In the genomic region with DNA sequence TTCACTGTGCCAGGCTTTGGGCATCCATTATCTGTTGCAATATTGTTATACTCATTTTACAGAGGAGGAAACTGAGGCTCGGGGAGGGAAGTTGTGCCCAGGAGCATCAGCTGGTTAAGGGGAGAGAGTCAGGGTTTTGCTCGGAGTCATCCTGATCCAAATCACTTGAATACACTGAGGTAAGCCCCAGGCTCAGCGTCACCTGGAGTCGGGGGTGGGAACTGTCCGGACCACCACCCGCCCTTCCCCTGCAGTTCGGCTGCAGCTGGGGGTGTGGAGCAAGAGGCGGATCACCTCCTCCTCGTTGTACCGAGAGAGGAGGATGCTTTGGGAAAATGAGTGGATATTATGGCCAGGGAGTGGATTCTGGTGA, we compare ENCODE assay signal across 9 cellular contexts. TPM values are rescaled to one million over a fixed set of nuclear protein-coding genes. Genes with fewer than 3 reads are reported as not detected.
DNase-seq lines count a peak whose midpoint lies in the region; ATAC-seq, FAIRE-seq and TF ChIP-seq lines count a peak whose summit lies in the region.
"Had no signal": no experiment of that assay in that cellular context is flagged by ENCODE, and none has a peak within 500 bp of the region (broad histone marks: within the 10 kb centered on the region; RNA-seq: fewer than 3 reads in every experiment).

No MANE protein-coding gene starts in this region.

- peak; percentile 40; the same call in 2 of the 3 replicates for ATAC-seq in RWPE2 (ENCODE audit: low read depth)

- TF ChIP-seq CTCF in RWPE2 (IDR thresholded peaks at IDR 0.05; ENCODE audit: poor library complexity, severe bottlenecking) (no peak), fibroblast of mammary gland (conservative IDR thresholded peaks at IDR 0.05; ENCODE audit: control insufficient read depth, insufficient read depth, low read depth, low read length) (peak; percentile 21), osteocyte (IDR thresholded peaks at IDR 0.05) (no peak)

- peaks cover 53% of the 10 kb centered on the region for H3K4me1 Mint-ChIP-seq in osteocyte (ENCODE audit: unreplicated experiment)
- peaks cover 0 to 14% (median 3%) of the 10 kb centered on the region in 3 donors for H3K4me1 Mint-ChIP-seq in CD8-positive, alpha-beta memory T cell

- H3K27me3 ChIP-seq in BLaER1 treated with 17β-estradiol and CSF1 and Interleukin-3, amounts not matched to agents 10 nM and 100 nM: peaks cover 17 to 76% (median 68%) of the 10 kb centered on the region in 11 experiments; a peak in 21 of 22 replicates
- no peaks in the 10 kb centered on the region for H3K27me3 ChIP-seq in RWPE2 (ENCODE audit: insufficient read depth, poor library complexity, severe bottlenecking)
- H3K27me3 ChIP-seq in SJCRH30: 0 out of 2 replicates have a peak, but pooled peaks cover 9% of the 10 kb centered on the region
- H3K27me3 ChIP-seq in CD8-positive, alpha-beta memory T cell (ENCODE audit: insufficient read depth, low read length, poor library complexity, severe bottlenecking): no peaks in the 10 kb centered on the region

- H3K36me3 Mint-ChIP-seq in osteocyte (ENCODE audit: unreplicated experiment): peaks cover 2% of the 10 kb centered on the region
- H3K36me3 Mint-ChIP-seq in CD8-positive, alpha-beta memory T cell: no peaks in the 10 kb centered on the region

- H3K9ac ChIP-seq in BLaER1 treated with 17β-estradiol and CSF1 and Interleukin-3, amounts not matched to agents 10 nM and 100 nM: peak overlapping the region in 5 of 11 experiments; percentile 44 to 81 (median 71); a peak in 9 of 22 replicates

- peak overlapping the region in 9 of 10 experiments; percentile 44 to 76 (median 59); a peak in 17 of 20 replicates for H3K4me3 ChIP-seq in BLaER1 treated with 17β-estradiol and CSF1 and Interleukin-3, amounts not matched to agents 10 nM and 100 nM
- H3K4me3 ChIP-seq in RWPE2 (ENCODE audit: severe bottlenecking): peak overlapping the region; percentile 77
- H3K4me3 ChIP-seq in fibroblast of mammary gland (ENCODE audit: control insufficient read depth, low read depth, low read length): peak overlapping the region; percentile 77
- no peak overlapping the region for H3K4me3 ChIP-seq in SJCRH30
- H3K4me3 ChIP-seq in CD8-positive, alpha-beta memory T cell (ENCODE audit: low read length): no peak overlapping the region

- POLR2A ChIA-PET in CD8-positive, alpha-beta memory T cell (lab: Charles Lee): no interaction called here

- DNase-seq in RWPE2 (ENCODE audit: low spot score) (no peak), fibroblast of mammary gland (ENCODE audit: low read depth) (peak; percentile 49), osteocyte (ENCODE audit: extremely low spot score, unreplicated experiment) (no peak), COR-L47 (lab: John Stamatoyannopoulos, UW) (no peak), SJCRH30 (no peak), GM19239 (ENCODE audit: insufficient read length, low spot score) (no peak)
- no peak for DNase-seq in CD8-positive, alpha-beta memory T cell
- DNase-seq: activated CD4-positive, alpha-beta T cell treated with anti-CD3 and anti-CD28 coated beads, Interleukin-2, amount 50 U/mL, for 1 hour had no signal

- no peaks in the 10 kb centered on the region for H3K9me3 ChIP-seq in BLaER1 treated with 17β-estradiol and CSF1 and Interleukin-3, amounts not matched to agents 10 nM and 100 nM (replicated peaks in 1 of 11)
- H3K9me3 ChIP-seq in RWPE2 (ENCODE audit: severe bottlenecking) (no peaks in the 10 kb centered on the region), SJCRH30 (replicated peaks) (no peaks in the 10 kb centered on the region)
- no peaks in the 10 kb centered on the region for H3K9me3 ChIP-seq in CD8-positive, alpha-beta memory T cell (ENCODE audit: low read length)

- H3K4me2 ChIP-seq in BLaER1 treated with 17β-estradiol and CSF1 and Interleukin-3, amounts not matched to agents 10 nM and 100 nM: peak overlapping the region; percentile 66 to 96 (median 76)

- H3K4me1 ChIP-seq in BLaER1 treated with 17β-estradiol and CSF1 and Interleukin-3, amounts not matched to agents 10 nM and 100 nM: peaks cover 11 to 97% (median 44%) of the 10 kb centered on the region in 10 experiments; a peak in 19 of 20 replicates
- peaks cover 16% of the 10 kb centered on the region for H3K4me1 ChIP-seq in RWPE2 (ENCODE audit: insufficient read depth, poor library complexity, severe bottlenecking)
- no peaks in the 10 kb centered on the region for H3K4me1 ChIP-seq in SJCRH30
- no peaks in the 10 kb centered on the region for H3K4me1 ChIP-seq in CD8-positive, alpha-beta memory T cell (ENCODE audit: insufficient read depth, low read length)

- FAIRE-seq in GM19239 (lab: Jason Lieb, UNC): no peak

- H3K27ac Mint-ChIP-seq in osteocyte (ENCODE audit: unreplicated experiment): peak overlapping the region; percentile 93
- H3K27ac Mint-ChIP-seq in CD8-positive, alpha-beta memory T cell: peak overlapping the region in 1 of 8 donors; percentile 9

- peak overlapping the region in 3 of 11 experiments; percentile 43 to 51 (median 47); a peak in 3 of 22 replicates for H3K27ac ChIP-seq in BLaER1 treated with 17β-estradiol and CSF1 and Interleukin-3, amounts not matched to agents 10 nM and 100 nM
- H3K27ac ChIP-seq in RWPE2 (ENCODE audit: poor library complexity, severe bottlenecking) (peak overlapping the region; percentile 19), SJCRH30 (no peak overlapping the region)
- no peak overlapping the region for H3K27ac ChIP-seq in CD8-positive, alpha-beta memory T cell (ENCODE audit: low read depth, low read length)

- H4K20me1 ChIP-seq in BLaER1 treated with 17β-estradiol and CSF1 and Interleukin-3, amounts not matched to agents 10 nM and 100 nM: peaks cover 0 to 23% (median 0%) of the 10 kb centered on the region in 11 experiments; a peak in 3 of 22 replicates

- CTCF ChIA-PET in CD8-positive, alpha-beta memory T cell (lab: Charles Lee): no interaction called here

- H3K9me3 Mint-ChIP-seq in osteocyte (ENCODE audit: unreplicated experiment): no peaks in the 10 kb centered on the region
- no peaks in the 10 kb centered on the region for H3K9me3 Mint-ChIP-seq in CD8-positive, alpha-beta memory T cell

- no peaks in the 10 kb centered on the region for H3K27me3 Mint-ChIP-seq in osteocyte (ENCODE audit: unreplicated experiment)
- H3K27me3 Mint-ChIP-seq in CD8-positive, alpha-beta memory T cell: peaks cover 41 to 74% of the 10 kb centered on the region in 2 donors

- no peaks in the 10 kb centered on the region for H3K36me3 ChIP-seq in BLaER1 treated with 17β-estradiol and CSF1 and Interleukin-3, amounts not matched to agents 10 nM and 100 nM
- H3K36me3 ChIP-seq in RWPE2 (ENCODE audit: low read depth) (no peaks in the 10 kb centered on the region), SJCRH30 (no peaks in the 10 kb centered on the region)
- H3K36me3 ChIP-seq in CD8-positive, alpha-beta memory T cell (ENCODE audit: insufficient read depth, low read length): no peaks in the 10 kb centered on the region

- peak overlapping the region; percentile 87 for H3K4me3 Mint-ChIP-seq in osteocyte (ENCODE audit: unreplicated experiment)
- H3K4me3 Mint-ChIP-seq in CD8-positive, alpha-beta memory T cell: peak overlapping the region in 2 of 7 donors; percentile 9 to 18

RNA-seq across cellular contexts. Expression of a gene that starts 0.6 kb away (rescaled TPM):
- total RNA-seq in osteocyte: 28.6 and 30.3 TPM in 2 replicates
- total RNA-seq in SJCRH30 (2014; rRNA removed; shearing (Covaris generic)): 0.04 TPM in 1 of 2 replicates, not detected in the other
- total RNA-seq in CD8-positive, alpha-beta memory T cell: under 1 TPM; 0.42 to 0.53 TPM
- not detected for polyA plus RNA-seq in CD8-positive, alpha-beta memory T cell

Comparison
In these comparisons a context has a peak if more than half of its experiments do, and no peak if none do; other contexts are left out.
1. H3K4me3 ChIP-seq: peak in BLaER1 treated with 17β-estradiol and CSF1 and Interleukin-3, amounts not matched to agents 10 nM and 100 nM (9 of 10), RWPE2 (single experiment) and fibroblast of mammary gland (single experiment); none in SJCRH30 (single experiment) and CD8-positive, alpha-beta memory T cell (single experiment).
2. RNA of a gene that starts 0.6 kb away (total RNA-seq): 28.6 to 30.3 TPM in osteocyte; 0.42 to 0.53 TPM in CD8-positive, alpha-beta memory T cell and 0.04 TPM in SJCRH30; every median in the first group is over 10 times any median in the second.